8 cellular contexts compared by ENCODE assay signal in genomic region chr6:99568103-99568933, GRCh38. TPM values are rescaled to one million over a fixed set of nuclear protein-coding genes. Genes with fewer than 3 reads are reported as not detected.
DNase-seq lines count a peak whose midpoint lies in the region; ATAC-seq and TF ChIP-seq lines count a peak whose summit lies in the region.

A gene with protein sequence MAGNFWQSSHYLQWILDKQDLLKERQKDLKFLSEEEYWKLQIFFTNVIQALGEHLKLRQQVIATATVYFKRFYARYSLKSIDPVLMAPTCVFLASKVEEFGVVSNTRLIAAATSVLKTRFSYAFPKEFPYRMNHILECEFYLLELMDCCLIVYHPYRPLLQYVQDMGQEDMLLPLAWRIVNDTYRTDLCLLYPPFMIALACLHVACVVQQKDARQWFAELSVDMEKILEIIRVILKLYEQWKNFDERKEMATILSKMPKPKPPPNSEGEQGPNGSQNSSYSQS (minus strand): TSS chr6:99568660. CDS start chr6:99568527, 133 bp downstream.

- POLR2A ChIA-PET in activated CD4-positive, alpha-beta memory T cell treated with anti-CD3 and anti-CD28 coated beads for 36 hours (lab: Charles Lee) = interaction anchor here (0.6 to 1.9 kb wide), 6 partner anchors 43 to 170 kb away, joined by 3 to 10 read pairs (median 6); partner anchors contain the start of gene USP45

- no peaks in the 10 kb centered on the region for H3K27me3 Mint-ChIP-seq in activated CD4-positive, alpha-beta memory T cell treated with anti-CD3 and anti-CD28 coated beads for 36 hours

- DNase-seq in C1 segment of cervical spinal cord (lab: John Stamatoyannopoulos, UW) (peak; percentile 13 to 90 (median 81)), NCI-H748 treated with DMSO at 0.1 percent for 48 hours (lab: John Stamatoyannopoulos, UW) (peak; percentile 81), right lobe of liver (peak; percentile 91 to 94 (median 91))
- DNase-seq in activated CD4-positive, alpha-beta memory T cell treated with anti-CD3 and anti-CD28 coated beads for 36 hours = peak; percentile 94
- peak; percentile 83 to 90 for DNase-seq in stimulated activated CD4-positive, alpha-beta T cell treated with anti-CD3 and anti-CD28 coated beads, Interleukin-4, amount 100 ng/mL, for 4 hours

- peaks cover 7% of the 10 kb centered on the region for H3K36me3 Mint-ChIP-seq in activated CD4-positive, alpha-beta memory T cell treated with anti-CD3 and anti-CD28 coated beads for 36 hours

- H3K9me3 ChIP-seq in duodenal mucosa (ENCODE audit: control insufficient read depth in 1 of 2, low read length in 2 of 2) (no peaks in the 10 kb centered on the region), right lobe of liver (no peaks in the 10 kb centered on the region)

- H3K4me1 ChIP-seq in duodenal mucosa (ENCODE audit: control insufficient read depth in 1 of 2, insufficient read depth in 2 of 2, low read length in 2 of 2) (peaks cover 14 to 17% of the 10 kb centered on the region in 2 donors), right lobe of liver (peaks cover 0 to 23% (median 4%) of the 10 kb centered on the region in 4 donors)

- TF ChIP-seq CTCF in right lobe of liver (IDR thresholded peaks at IDR 0.05) = no peak

- intact Hi-C loops in activated CD4-positive, alpha-beta memory T cell treated with anti-CD3 and anti-CD28 coated beads for 36 hours (cut with micrococcal nuclease) = loop anchor here (1.0 to 10.0 kb wide), 4 partner anchors 48 to 234 kb away; partner anchors contain the start of genes PNISR and USP45
- intact Hi-C loops in right lobe of liver (cut with DNase I) = no loop called here

- H3K4me3 Mint-ChIP-seq in activated CD4-positive, alpha-beta memory T cell treated with anti-CD3 and anti-CD28 coated beads for 36 hours = peak within 1 kb of the TSS; percentile 97

- peak; percentile 84 for TF ChIP-seq POLR2A in right lobe of liver (IDR thresholded peaks at IDR 0.05)

- peak within 1 kb of the TSS; percentile 94 for H3K27ac Mint-ChIP-seq in activated CD4-positive, alpha-beta memory T cell treated with anti-CD3 and anti-CD28 coated beads for 36 hours

- H3K4me3 ChIP-seq in duodenal mucosa (ENCODE audit: low read depth in 1 of 2, low read length in 2 of 2) = peak within 1 kb of the TSS; percentile 84 to 97
- peak within 1 kb of the TSS; percentile 81 to 91 (median 88) for H3K4me3 ChIP-seq in right lobe of liver

- H3K27ac ChIP-seq in duodenal mucosa (ENCODE audit: low read depth, low read length) (peak within 1 kb of the TSS; percentile 66), right lobe of liver (peak within 1 kb of the TSS; percentile 73 to 88 (median 82))

- under 1% methylated on average over 19 of the region's 64 CpGs for WGBS in right lobe of liver (ENCODE audit: insufficient coverage, low coverage, low lambda C conversion rate, missing lambda C conversion rate)

- H3K36me3 ChIP-seq in duodenal mucosa (ENCODE audit: control insufficient read depth in 1 of 2, insufficient read depth in 2 of 2, low read length in 2 of 2) (no peaks in the 10 kb centered on the region), right lobe of liver (no peaks in the 10 kb centered on the region)

- no peaks in the 10 kb centered on the region for H3K9me3 Mint-ChIP-seq in activated CD4-positive, alpha-beta memory T cell treated with anti-CD3 and anti-CD28 coated beads for 36 hours

- no peaks in the 10 kb centered on the region for H3K27me3 ChIP-seq in duodenal mucosa (ENCODE audit: control insufficient read depth in 1 of 2, insufficient read depth in 2 of 2, low read length in 2 of 2)
- H3K27me3 ChIP-seq in right lobe of liver = no peaks in the 10 kb centered on the region

- peak; percentile 96 for ATAC-seq in GM19351 (IDR thresholded peaks at IDR 0.05; ENCODE audit: unreplicated experiment)
- peak; percentile 98 for ATAC-seq in HG03521 (IDR thresholded peaks at IDR 0.05; ENCODE audit: unreplicated experiment)
- ATAC-seq in right lobe of liver = peak; percentile 99 to 100 (median 100)

- H3K4me1 Mint-ChIP-seq in activated CD4-positive, alpha-beta memory T cell treated with anti-CD3 and anti-CD28 coated beads for 36 hours (ENCODE audit: low read depth) = peaks cover 25% of the 10 kb centered on the region

- peak within 1 kb of the TSS; percentile 85 to 95 for H3K9ac ChIP-seq in duodenal mucosa (ENCODE audit: low read depth in 1 of 2, low read length in 2 of 2)

- CTCF ChIA-PET in activated CD4-positive, alpha-beta memory T cell treated with anti-CD3 and anti-CD28 coated beads for 36 hours (lab: Charles Lee) = interaction anchor here (0.8 to 2.6 kb wide), 7 partner anchors 14 to 100 kb away, joined by 3 to 15 read pairs (median 4); no protein-coding TSS in a partner anchor

RNA-seq across cellular contexts. Expression of the gene that starts here (rescaled TPM):
- 10 to 100 TPM; 59.9 to 64.0 TPM for total RNA-seq in activated CD4-positive, alpha-beta memory T cell treated with anti-CD3 and anti-CD28 coated beads for 36 hours
- total RNA-seq in right lobe of liver = 10 to 100 TPM; 30.8 to 45.5 (median 36.0) TPM

Comparison
In these comparisons a context has a peak if more than half of its experiments do, and no peak if none do; other contexts are left out.
1. Peak in every context shown above with its lines: DNase-seq, ATAC-seq, H3K4me3 ChIP-seq and H3K27ac ChIP-seq.